Comparison of ENCODE assay signal across 20 cellular contexts in genomic region chr12:125684968-125685790, GRCh38.
"Had no signal": no experiment of that assay in that cellular context is flagged by ENCODE, and none has a peak within 500 bp of the region (broad histone marks: within the 10 kb centered on the region; RNA-seq: fewer than 3 reads in every experiment).

No MANE protein-coding gene starts in this region.

- H3K79me2 ChIP-seq: parathyroid adenoma had no signal

- H3K9ac ChIP-seq: parathyroid adenoma had no signal

- H3K36me3 Mint-ChIP-seq: naive thymus-derived CD8-positive, alpha-beta T cell had no signal

- H3K27ac ChIP-seq: coronary artery, heart right ventricle, parathyroid adenoma, prostate gland, skin epidermis, stomach, thoracic aorta had no signal

- H3K9me3 ChIP-seq: heart right ventricle, prostate gland, stomach, thoracic aorta had no signal

- ATAC-seq: heart right ventricle; naive thymus-derived CD8-positive, alpha-beta T cell had no signal

- H3K4me3 Mint-ChIP-seq: naive thymus-derived CD8-positive, alpha-beta T cell had no signal

- DNase-seq: effector CD4-positive, alpha-beta T cell; heart right ventricle; hypothalamus; kidney glomerular epithelial cell; naive thymus-derived CD8-positive, alpha-beta T cell; nucleus accumbens; retina; stimulated activated CD4-positive, alpha-beta T cell treated with anti-CD3 and anti-CD28 coated beads, Interleukin-12 subunit alpha, Interleukin-12 subunit beta, amount 100 ng/mL, for 4 hours; stimulated activated naive CD4-positive, alpha-beta T cell; stomach; substantia nigra; trophoblast cell had no signal

- H3K4me3 ChIP-seq: coronary artery, heart right ventricle, prostate gland, skin epidermis, stomach, thoracic aorta had no signal

- H3K36me3 ChIP-seq: heart right ventricle, prostate gland, stomach, thoracic aorta had no signal

- H3K4me1 ChIP-seq: heart right ventricle, parathyroid adenoma, prostate gland, stomach had no signal

- FAIRE-seq: frontal cortex, islet of Langerhans, urothelium cell line had no signal

- H3K27ac Mint-ChIP-seq: naive thymus-derived CD8-positive, alpha-beta T cell had no signal

- H2AFZ ChIP-seq: parathyroid adenoma had no signal
